17 cellular contexts compared by ENCODE assay signal in genomic region chr14:76786556-76786955, GRCh38. TPM values are rescaled to one million over a fixed set of nuclear protein-coding genes. Genes with fewer than 3 reads are reported as not detected.
DNase-seq lines count a peak whose midpoint lies in the region; FAIRE-seq and TF ChIP-seq lines count a peak whose summit lies in the region.
"Had no signal": no experiment of that assay in that cellular context is flagged by ENCODE, and none has a peak within 500 bp of the region (broad histone marks: within the 10 kb centered on the region; RNA-seq: fewer than 3 reads in every experiment).

No MANE protein-coding gene starts in this region.

- FAIRE-seq in HTR-8/SVneo (lab: Jason Lieb, UNC): peak; percentile 13
- FAIRE-seq: HepG2 had no signal

- in situ Hi-C loops in KBM-7 (cut with MboI; ENCODE audit: low pct_unique_long_range_greater_than_20kb, low sequenced_read_pairs): loop anchor here (10.0 kb wide), 1 partner anchor 72 kb away; no protein-coding TSS in a partner anchor

- H3K36me3 Mint-ChIP-seq in neural crest cell (ENCODE audit: low read depth): peaks cover 30% of the 10 kb centered on the region

- peak overlapping the region; percentile 62 for H3K27ac Mint-ChIP-seq in neural crest cell (ENCODE audit: unreplicated experiment)

- no peaks in the 10 kb centered on the region for H3K27me3 Mint-ChIP-seq in neural crest cell (ENCODE audit: low read depth)
- H3K27me3 Mint-ChIP-seq: CD8-positive, alpha-beta memory T cell had no signal

- TF ChIP-seq CTCF in neural crest cell (conservative IDR thresholded peaks at IDR 0.05): no peak

- peaks cover under 1% of the 10 kb centered on the region for H3K9me3 Mint-ChIP-seq in neural crest cell
- H3K9me3 Mint-ChIP-seq: CD8-positive, alpha-beta memory T cell had no signal

- H3K4me3 Mint-ChIP-seq in neural crest cell: no peak overlapping the region
- H3K4me3 Mint-ChIP-seq: CD8-positive, alpha-beta memory T cell had no signal

- no peak for DNase-seq in HTR-8/SVneo (ENCODE audit: insufficient read length, low spot score)
- peak; percentile 80 for DNase-seq in NCI-H2171 treated with DMSO at 0.1 percent for 48 hours (lab: John Stamatoyannopoulos, UW)
- peak; percentile 95 for DNase-seq in cerebellar cortex (ENCODE audit: low spot score)
- no peak for DNase-seq in neural crest cell (ENCODE audit: low read depth, low spot score)
- no peak for DNase-seq in KBM-7
- DNase-seq in NCI-H146 treated with DMSO at 0.1 percent for 48 hours (lab: John Stamatoyannopoulos, UW; ENCODE audit: unreplicated experiment): no peak
- DNase-seq in EL: no peak
- DNase-seq in activated CD4-positive, alpha-beta T cell treated with anti-CD3 and anti-CD28 coated beads, Interleukin-2, amount 50 U/mL, for 48 hours: no peak
- DNase-seq: CD8-positive, alpha-beta memory T cell; MG63; NCI-H1092 treated with DMSO at 0.1 percent for 48 hours; NCI-H187 treated with DMSO at 0.1 percent for 48 hours; NCI-H510A treated with DMSO at 0.1 percent for 48 hours; NK-92 treated with Interleukin-12 subunit alpha and Interleukin-12 subunit beta, amount 100 ng/mL, for 24 hours; PC-3 had no signal

- peaks cover 5% of the 10 kb centered on the region for H3K4me1 Mint-ChIP-seq in neural crest cell

RNA-seq across cellular contexts. Expression of gene VASH1, which starts 25.3 kb away (rescaled TPM):
- total RNA-seq in neural crest cell: 68.1 and 72.0 TPM in 2 replicates

RNA-seq across cellular contexts. Expression of gene ANGEL1, which starts 26.1 kb away (rescaled TPM):
- total RNA-seq in neural crest cell: 37.2 and 38.8 TPM in 2 replicates

RNA-seq across cellular contexts. Expression of gene LRRC74A, which starts 39.7 kb away (rescaled TPM):
- total RNA-seq in neural crest cell: not detected in 2 replicates
- total RNA-seq: CD8-positive, alpha-beta memory T cell; H4; HepG2; PC-3 had no signal

Comparison
In these comparisons a context has a peak if more than half of its experiments do, and no peak if none do; other contexts are left out.
1. DNase-seq: peak in NCI-H2171 treated with DMSO at 0.1 percent for 48 hours (single experiment) and cerebellar cortex (single experiment); none in HTR-8/SVneo (single experiment), neural crest cell (single experiment), KBM-7 (single experiment), NCI-H146 treated with DMSO at 0.1 percent for 48 hours (single experiment), EL (single experiment) and activated CD4-positive, alpha-beta T cell treated with anti-CD3 and anti-CD28 coated beads, Interleukin-2, amount 50 U/mL, for 48 hours (0 of 2).